In genomic region chr16:26012376-26012775, GRCh38 we compare ENCODE assay signal across 4 cellular contexts.
"Had no signal": no experiment of that assay in that cellular context is flagged by ENCODE, and none has a peak within 500 bp of the region (broad histone marks: within the 10 kb centered on the region; RNA-seq: fewer than 3 reads in every experiment).

No MANE protein-coding gene starts in this region.

- H3K4me3 ChIP-seq: K562 had no signal

- ATAC-seq: HepG2, K562 had no signal

- H3K27ac ChIP-seq: HL-60, KMS-11 had no signal

- H3K9ac ChIP-seq: KMS-11 had no signal

- H3K4me2 ChIP-seq: KMS-11 had no signal
